ENCODE assay signal across 17 cellular contexts in the genomic region with DNA sequence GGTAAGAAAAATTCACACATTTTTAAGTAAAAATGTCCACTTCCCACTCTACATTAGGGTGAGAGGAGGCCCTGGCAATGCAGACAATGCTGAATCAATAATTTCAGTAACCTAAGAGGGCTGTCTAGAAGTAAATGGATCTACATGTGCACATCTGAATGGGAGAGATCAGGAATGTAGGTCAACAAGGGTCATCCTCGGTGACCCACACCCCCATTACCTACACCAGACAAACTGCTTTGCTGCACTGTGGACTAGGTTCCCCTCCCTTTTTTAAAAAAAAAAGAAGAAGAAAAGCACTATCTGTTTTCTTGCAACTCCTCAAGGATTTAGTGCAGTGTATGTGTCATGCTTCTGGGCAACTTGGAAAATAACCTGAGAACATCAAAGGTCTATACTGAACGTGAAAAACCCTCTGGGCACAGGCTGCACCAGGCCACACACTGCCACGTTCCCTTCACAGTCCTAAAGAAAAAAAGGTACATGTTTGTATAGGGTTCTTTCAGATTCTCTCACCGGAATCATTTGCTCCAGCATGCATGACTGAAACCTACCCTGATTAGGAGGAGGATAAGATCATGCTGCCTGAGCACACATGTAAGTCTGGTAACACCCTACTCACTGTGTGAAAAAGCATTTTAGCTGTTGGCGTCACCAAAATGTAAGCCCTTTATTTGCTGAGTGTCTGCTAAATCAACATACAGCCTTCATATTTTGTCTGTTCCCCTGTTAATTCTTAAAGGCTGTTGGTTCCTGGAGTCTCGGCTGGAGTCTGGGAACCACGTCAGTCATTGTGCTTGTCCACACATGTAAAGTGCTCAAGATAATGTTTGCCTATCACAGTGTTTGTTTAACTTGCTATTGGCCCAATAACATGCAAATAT.
DNase-seq lines count a peak whose midpoint lies in the region; ATAC-seq, FAIRE-seq and TF ChIP-seq lines count a peak whose summit lies in the region.
"Had no signal": no experiment of that assay in that cellular context is flagged by ENCODE, and none has a peak within 500 bp of the region (broad histone marks: within the 10 kb centered on the region; RNA-seq: fewer than 3 reads in every experiment).

No MANE protein-coding gene starts in this region.

- no peak overlapping the region for H4K91ac ChIP-seq in H9 (ENCODE audit: insufficient read length, low read depth, low read length)

- no peaks in the 10 kb centered on the region for H3K27me3 ChIP-seq in HepG2 (ENCODE audit: control insufficient read depth in 1 of 2, insufficient read depth in 2 of 2, low read length in 2 of 2)
- no peaks in the 10 kb centered on the region for H3K27me3 ChIP-seq in right lobe of liver
- no peaks in the 10 kb centered on the region for H3K27me3 ChIP-seq in H9 (ENCODE audit: insufficient read depth, low read length)
- H3K27me3 ChIP-seq: body of pancreas, thyroid gland had no signal

- H4K20me1 ChIP-seq in HepG2 (ENCODE audit: insufficient read depth, low read length): no peaks in the 10 kb centered on the region; the same call in 1 of the 2 replicates
- H4K20me1 ChIP-seq in H9 (ENCODE audit: control insufficient read depth, insufficient read depth, insufficient read length): no peaks in the 10 kb centered on the region

- H2BK120ac ChIP-seq in H9 (ENCODE audit: low read depth, low read length, poor library complexity, severe bottlenecking): no peak overlapping the region

- TF ChIP-seq EP300 in HepG2 (IDR thresholded peaks at IDR 0.05; ENCODE audit: low read depth in 2 of 2, low read length in 2 of 2) (no peak), HepG2 (CRISPR knock-in tag; IDR thresholded peaks at IDR 0.05; ENCODE audit: borderline replicate concordance) (no peak)

- no peaks in the 10 kb centered on the region for H3K36me3 ChIP-seq in HepG2 (replicated peaks in 1 of 2; ENCODE audit: control insufficient read depth in 1 of 2, insufficient read depth in 2 of 2, low read length in 2 of 2)
- no peaks in the 10 kb centered on the region for H3K36me3 ChIP-seq in right lobe of liver
- H3K36me3 ChIP-seq: thyroid gland had no signal

- no peaks in the 10 kb centered on the region for H3K27me3 Mint-ChIP-seq in activated CD4-positive, alpha-beta T cell treated with anti-CD3 and anti-CD28 coated beads for 36 hours
- H3K27me3 Mint-ChIP-seq in H9 (ENCODE audit: low read depth): no peaks in the 10 kb centered on the region
- H3K27me3 Mint-ChIP-seq: activated T-helper 17 cell treated with anti-CD3 and anti-CD28 coated beads, Interleukin-2, amount 50 U/mL, for 72 hours; effector memory CD8-positive, alpha-beta T cell had no signal

- no peak for TF ChIP-seq CTCF in HepG2 (CRISPR knock-in tag; IDR thresholded peaks at IDR 0.05)
- TF ChIP-seq CTCF in right lobe of liver (IDR thresholded peaks at IDR 0.05): no peak
- TF ChIP-seq CTCF in H9 (conservative IDR thresholded peaks at IDR 0.05): no peak

- TF ChIP-seq RAD21 in HepG2 (CRISPR knock-in tag; IDR thresholded peaks at IDR 0.05): no peak

- CTCF ChIA-PET in HepG2 (lab: Yijun Ruan, JAX; ENCODE audit: low intra/inter-chr PET ratio, low total read pairs): no interaction called here
- CTCF ChIA-PET in activated CD4-positive, alpha-beta T cell treated with anti-CD3 and anti-CD28 coated beads for 36 hours (lab: Charles Lee): no interaction called here

- H3K23me2 ChIP-seq in H9 (ENCODE audit: insufficient read length, low read depth, low read length, poor library complexity, severe bottlenecking): no peaks in the 10 kb centered on the region

- no peak overlapping the region for H2AFZ ChIP-seq in HepG2 (ENCODE audit: low read length)
- no peak overlapping the region for H2AFZ ChIP-seq in H9 (ENCODE audit: low read length)

- no TSS peak for BruUV-seq in HepG2 (replicated peaks; lab: Mats Ljungman, UMichigan)

- no peak overlapping the region for H3K14ac ChIP-seq in H9 (ENCODE audit: insufficient read depth, low read length)

- no peak overlapping the region for H4K5ac ChIP-seq in H9 (ENCODE audit: insufficient read length, low read depth, low read length)

- no peak overlapping the region for H3K27ac Mint-ChIP-seq in activated CD4-positive, alpha-beta T cell treated with anti-CD3 and anti-CD28 coated beads for 36 hours
- no peak overlapping the region; a peak in 1 of 7 replicates for H3K27ac Mint-ChIP-seq in H9
- H3K27ac Mint-ChIP-seq: activated T-helper 17 cell treated with anti-CD3 and anti-CD28 coated beads, Interleukin-2, amount 50 U/mL, for 72 hours had no signal

- H3K4me2 ChIP-seq in HepG2 (ENCODE audit: low read depth, low read length) (no peak overlapping the region), H9 (ENCODE audit: insufficient read depth, insufficient read length, low read length) (no peak overlapping the region)

- H3K4me1 ChIP-seq in HepG2 (ENCODE audit: insufficient read depth, low read length): peaks cover 28% of the 10 kb centered on the region
- no peaks in the 10 kb centered on the region for H3K4me1 ChIP-seq in right lobe of liver
- no peaks in the 10 kb centered on the region for H3K4me1 ChIP-seq in H9 (ENCODE audit: insufficient read depth, low read length)

- H2BK5ac ChIP-seq in H9 (ENCODE audit: insufficient read length, low read length): no peak overlapping the region

- H2BK15ac ChIP-seq in H9 (ENCODE audit: low read depth, low read length): no peak overlapping the region

- H3K4me3 Mint-ChIP-seq in activated CD4-positive, alpha-beta T cell treated with anti-CD3 and anti-CD28 coated beads for 36 hours: no peak overlapping the region
- H3K4me3 Mint-ChIP-seq in H9: no peak overlapping the region
- H3K4me3 Mint-ChIP-seq: activated T-helper 17 cell treated with anti-CD3 and anti-CD28 coated beads, Interleukin-2, amount 50 U/mL, for 72 hours; effector memory CD8-positive, alpha-beta T cell; neural crest cell had no signal

- H2AK5ac ChIP-seq in H9 (ENCODE audit: insufficient read length, low read length): no peak overlapping the region

- H3T11ph ChIP-seq in H9 (ENCODE audit: low read length): no peak overlapping the region

- H3K18ac ChIP-seq in H9 (ENCODE audit: insufficient read length, low read depth, low read length): no peak overlapping the region

- H3K4me3 ChIP-seq in HepG2 (replicated peaks in 1 of 3; ENCODE audit: insufficient read depth in 1 of 3, low read depth in 2 of 3, low read length in 3 of 3) (no peak overlapping the region), right lobe of liver (no peak overlapping the region)
- H3K4me3 ChIP-seq: body of pancreas, thyroid gland had no signal

- H4K8ac ChIP-seq in H9 (replicated peaks; ENCODE audit: insufficient read length, low read depth, low read length): no peak overlapping the region

- no peak overlapping the region for H3K27ac ChIP-seq in HepG2 (ENCODE audit: extremely low read length, insufficient read depth, low read length)
- no peak overlapping the region for H3K27ac ChIP-seq in right lobe of liver
- H3K27ac ChIP-seq in H9 (ENCODE audit: insufficient read length, low read depth, low read length): no peak overlapping the region
- H3K27ac ChIP-seq: body of pancreas had no signal

- peak; percentile 41 for DNase-seq in HepG2 (ENCODE audit: low spot score)
- DNase-seq in right lobe of liver: no peak
- peak; percentile 76 for DNase-seq in NCI-H748 treated with DMSO at 0.1 percent for 48 hours (lab: John Stamatoyannopoulos, UW)
- no peak for DNase-seq in Kasumi-1 (lab: John Stamatoyannopoulos, UW)
- no peak for DNase-seq in stimulated activated naive CD4-positive, alpha-beta T cell (lab: John Stamatoyannopoulos, UW)
- no peak for DNase-seq in activated CD4-positive, alpha-beta T cell treated with anti-CD3 and anti-CD28 coated beads for 36 hours
- DNase-seq in H9: no peak
- DNase-seq: ACHN; activated CD4-positive, alpha-beta T cell treated with anti-CD3 and anti-CD28 coated beads, Interleukin-2, amount 50 U/mL, for 4 hours; effector memory CD8-positive, alpha-beta T cell; left cardiac atrium; thyroid gland had no signal

- POLR2A ChIA-PET in HepG2 (lab: Yijun Ruan, JAX): interaction anchor here (0.6 kb wide), 1 partner anchor 10 kb away, joined by 3 read pairs; no protein-coding TSS in a partner anchor
- POLR2A ChIA-PET in activated CD4-positive, alpha-beta T cell treated with anti-CD3 and anti-CD28 coated beads for 36 hours (lab: Charles Lee): interaction anchor here (0.6 kb wide), 1 partner anchor 191 kb away, joined by 3 read pairs; no protein-coding TSS in a partner anchor

- no peak overlapping the region for H2BK12ac ChIP-seq in H9 (ENCODE audit: insufficient read length, low read depth, low read length)

- H3K9me3 ChIP-seq in HepG2 (ENCODE audit: low read length): no peaks in the 10 kb centered on the region
- no peaks in the 10 kb centered on the region for H3K9me3 ChIP-seq in right lobe of liver
- H3K9me3 ChIP-seq in H9 (ENCODE audit: control insufficient read depth, low read depth, low read length): no peaks in the 10 kb centered on the region
- H3K9me3 ChIP-seq: body of pancreas, thyroid gland had no signal

- intact Hi-C loops in HepG2 (cut with micrococcal nuclease; ENCODE audit: unreplicated experiment): no loop called here
- intact Hi-C loops in right lobe of liver (cut with DNase I): no loop called here
- intact Hi-C loops in activated CD4-positive, alpha-beta T cell treated with anti-CD3 and anti-CD28 coated beads for 36 hours (cut with DNase I, micrococcal nuclease): no loop called here

- H3K56ac ChIP-seq in H9 (ENCODE audit: insufficient read length, low read depth, low read length): no peak overlapping the region

- WGBS in HepG2 (ENCODE audit: low lambda C conversion rate): 64% methylated on average over 7 of the region's 7 CpGs
- WGBS in right lobe of liver (ENCODE audit: insufficient coverage, low coverage, low lambda C conversion rate, missing lambda C conversion rate): 85% methylated on average over 7 of the region's 7 CpGs
- no CpG with 5 or more reads among the region's 7 CpGs for WGBS in H9 (ENCODE audit: extremely low coverage, insufficient read length, low lambda C conversion rate)

- no peak for FAIRE-seq in HepG2 (lab: Jason Lieb, UNC)
- FAIRE-seq in islet of Langerhans (lab: Jason Lieb, UNC): peak; percentile 76

- no peaks in the 10 kb centered on the region for H3K36me3 Mint-ChIP-seq in activated CD4-positive, alpha-beta T cell treated with anti-CD3 and anti-CD28 coated beads for 36 hours (ENCODE audit: low read depth)
- no peaks in the 10 kb centered on the region for H3K36me3 Mint-ChIP-seq in H9 (ENCODE audit: insufficient read depth in 1 of 3, low read depth in 3 of 3)

- ATAC-seq in HepG2: peak; percentile 70
- ATAC-seq in right lobe of liver: no peak
- ATAC-seq in activated CD4-positive, alpha-beta T cell treated with anti-CD3 and anti-CD28 coated beads for 36 hours: no peak
- ATAC-seq: activated T-helper 17 cell treated with anti-CD3 and anti-CD28 coated beads, Interleukin-2, amount 50 U/mL, for 72 hours; body of pancreas; effector memory CD8-positive, alpha-beta T cell; left cardiac atrium; Panc1 had no signal

- in situ Hi-C loops in HepG2 (cut with HindIII; ENCODE audit: extremely low pct_ligation_motif_present, low pct_unique_long_range_greater_than_20kb): no loop called here

- H2BK20ac ChIP-seq in H9 (ENCODE audit: low read depth, low read length, poor library complexity, severe bottlenecking): no peak overlapping the region

- H3K9me3 Mint-ChIP-seq in activated CD4-positive, alpha-beta T cell treated with anti-CD3 and anti-CD28 coated beads for 36 hours (ENCODE audit: low read depth): no peaks in the 10 kb centered on the region
- no peaks in the 10 kb centered on the region; a peak in 1 of 5 replicates for H3K9me3 Mint-ChIP-seq in H9
- H3K9me3 Mint-ChIP-seq: activated T-helper 17 cell treated with anti-CD3 and anti-CD28 coated beads, Interleukin-2, amount 50 U/mL, for 72 hours; effector memory CD8-positive, alpha-beta T cell; neural crest cell had no signal

- H3K9ac ChIP-seq in HepG2 (ENCODE audit: insufficient read depth, low read depth, low read length) (no peak overlapping the region), H9 (ENCODE audit: extremely low read depth, insufficient read length, low read length) (no peak overlapping the region)

- H3K79me2 ChIP-seq in HepG2 (ENCODE audit: insufficient read depth, low read length) (no peaks in the 10 kb centered on the region), H9 (ENCODE audit: insufficient read depth, low read length) (no peaks in the 10 kb centered on the region)

- no peaks in the 10 kb centered on the region for H3K79me1 ChIP-seq in H9 (ENCODE audit: insufficient read depth, low read depth, low read length, poor library complexity, severe bottlenecking)

- H3K4ac ChIP-seq in H9 (ENCODE audit: low read depth, low read length): no peak overlapping the region

- TF ChIP-seq POLR2A in HepG2 (IDR thresholded peaks at IDR 0.05; ENCODE audit: insufficient read depth in 1 of 2, low read depth in 2 of 2, low read length in 2 of 2) (no peak), right lobe of liver (IDR thresholded peaks at IDR 0.05) (no peak)

- H3K23ac ChIP-seq in H9 (ENCODE audit: insufficient read length, low read depth, low read length): no peak overlapping the region

- H3K4me1 Mint-ChIP-seq in activated CD4-positive, alpha-beta T cell treated with anti-CD3 and anti-CD28 coated beads for 36 hours: no peaks in the 10 kb centered on the region
- H3K4me1 Mint-ChIP-seq in H9: no peaks in the 10 kb centered on the region
- H3K4me1 Mint-ChIP-seq: activated T-helper 17 cell treated with anti-CD3 and anti-CD28 coated beads, Interleukin-2, amount 50 U/mL, for 72 hours; neural crest cell had no signal

Comparison
In these comparisons a context has a peak if more than half of its experiments do, and no peak if none do; other contexts are left out.
1. DNase-seq: peak in HepG2 (single experiment) and NCI-H748 treated with DMSO at 0.1 percent for 48 hours (single experiment); none in right lobe of liver (0 of 3), Kasumi-1 (0 of 2), stimulated activated naive CD4-positive, alpha-beta T cell (0 of 6), activated CD4-positive, alpha-beta T cell treated with anti-CD3 and anti-CD28 coated beads for 36 hours (single experiment) and H9 (single experiment).